Comparison of ENCODE assay signal across 21 cellular contexts in the genomic region with DNA sequence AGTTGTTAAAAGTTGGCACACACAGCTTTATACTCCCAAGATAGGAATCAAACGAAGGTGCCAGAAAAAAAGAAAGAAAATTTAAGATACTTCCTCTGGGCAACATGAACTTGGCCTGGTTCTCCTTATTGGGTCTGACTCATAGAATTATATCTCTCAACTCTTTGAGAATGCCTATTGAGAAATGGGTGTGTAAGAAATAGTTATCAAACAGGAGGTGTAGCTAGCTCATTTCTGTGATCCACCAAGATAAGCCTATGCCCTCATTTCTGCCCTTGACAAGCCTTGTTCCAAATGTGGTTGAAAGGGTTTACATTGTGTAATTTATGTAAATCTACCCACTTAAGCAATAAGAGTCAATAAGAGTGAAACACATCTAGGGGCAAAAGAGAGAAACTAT.
DNase-seq lines count a peak whose midpoint lies in the region; ATAC-seq and TF ChIP-seq lines count a peak whose summit lies in the region.
"Had no signal": no experiment of that assay in that cellular context is flagged by ENCODE, and none has a peak within 500 bp of the region (broad histone marks: within the 10 kb centered on the region; RNA-seq: fewer than 3 reads in every experiment).

No MANE protein-coding gene starts in this region.

- peaks cover 3% of the 10 kb centered on the region for H3K36me3 Mint-ChIP-seq in T-helper 17 cell (ENCODE audit: low read depth)
- H3K36me3 Mint-ChIP-seq in CD14-positive monocyte = no peaks in the 10 kb centered on the region

- DNase-seq in AG10803 (ENCODE audit: low read depth) = peak; percentile 29
- DNase-seq in HCEC 1CT = peak; percentile 14
- no peak for DNase-seq in T-helper 17 cell
- peak; percentile 26 for DNase-seq in fibroblast of mammary gland (ENCODE audit: low read depth)
- no peak for DNase-seq in hepatic stellate cell (ENCODE audit: low spot score)
- DNase-seq in NCI-H1417 (lab: John Stamatoyannopoulos, UW) = no peak
- DNase-seq in CD14-positive monocyte (ENCODE audit: low spot score) = no peak
- DNase-seq: activated CD4-positive, CD25-positive, alpha-beta regulatory T cell treated with anti-CD3 and anti-CD28 coated beads, Interleukin-2, amount 50 U/mL, for 72 hours; AML-193; Caco-2; effector CD4-positive, alpha-beta T cell; EL; left cardiac atrium; midbrain; NCI-H1092 treated with DMSO at 0.1 percent for 48 hours; NCI-H2227 treated with DMSO at 0.1 percent for 48 hours; SJCRH30 had no signal

- H3K4me1 Mint-ChIP-seq in T-helper 17 cell (peaks cover 19% of the 10 kb centered on the region), CD14-positive monocyte (no peaks in the 10 kb centered on the region)
- H3K4me1 Mint-ChIP-seq: central memory CD8-positive, alpha-beta T cell had no signal

- H3K9me3 Mint-ChIP-seq in CD14-positive monocyte = peaks cover 3 to 13% (median 8%) of the 10 kb centered on the region in 7 donors

- H3K9me3 ChIP-seq in T-helper 17 cell (ENCODE audit: control insufficient read depth, low read length, poor library complexity, severe bottlenecking) = peaks cover 3% of the 10 kb centered on the region
- H3K9me3 ChIP-seq: HAP-1, SJCRH30 had no signal

- ATAC-seq in T-helper 17 cell (no peak), GM19023 (IDR thresholded peaks at IDR 0.05; ENCODE audit: unreplicated experiment) (no peak)

- H3K27me3 Mint-ChIP-seq in T-helper 17 cell (no peaks in the 10 kb centered on the region), CD14-positive monocyte (ENCODE audit: low read depth in 3 of 3) (peaks cover 0 to 2% (median 1%) of the 10 kb centered on the region in 3 donors)
- H3K27me3 Mint-ChIP-seq: central memory CD8-positive, alpha-beta T cell had no signal

- no peak overlapping the region for H3K4me3 Mint-ChIP-seq in T-helper 17 cell
- H3K4me3 Mint-ChIP-seq in CD14-positive monocyte = no peak overlapping the region
- H3K4me3 Mint-ChIP-seq: central memory CD8-positive, alpha-beta T cell had no signal

- intact Hi-C loops in CD14-positive monocyte (cut with micrococcal nuclease) = no loop called here

- H3K27ac Mint-ChIP-seq in T-helper 17 cell (peak overlapping the region; percentile 46), CD14-positive monocyte (no peak overlapping the region)
- H3K27ac Mint-ChIP-seq: activated T-helper 2 cell treated with anti-CD3 and anti-CD28 coated beads, Interferon-gamma antibody, Interleukin-2, Interleukin-4, amounts not matched to agents 10 μg/mL and 5 μg/mL and 100 μg/mL, durations not matched to agents 14 hours and 24 hours and 36 hours had no signal

- TF ChIP-seq CTCF in AG10803 (conservative IDR thresholded peaks at IDR 0.05; ENCODE audit: low read length) (no peak), fibroblast of mammary gland (conservative IDR thresholded peaks at IDR 0.05; ENCODE audit: control insufficient read depth, insufficient read depth, low read depth, low read length) (no peak), CD14-positive monocyte (IDR thresholded peaks at IDR 0.05) (no peak)

- H3K4me3 ChIP-seq in AG10803 (ENCODE audit: low read length) (no peak overlapping the region), fibroblast of mammary gland (ENCODE audit: control insufficient read depth, low read depth, low read length) (no peak overlapping the region)
- H3K4me3 ChIP-seq: HAP-1, SJCRH30 had no signal

Comparison
In these comparisons a context has a peak if more than half of its experiments do, and no peak if none do; other contexts are left out.
1. DNase-seq: peak in AG10803 (single experiment), HCEC 1CT (single experiment) and fibroblast of mammary gland (single experiment); none in T-helper 17 cell (0 of 3), hepatic stellate cell (single experiment), NCI-H1417 (0 of 3) and CD14-positive monocyte (single experiment).